ENCODE assay signal across 1 cellular context in genomic region chr12:120257041-120257821, GRCh38.
A peak's percentile ranks its signal among the peaks of the same experiment; 100 is the strongest.
TF ChIP-seq lines count a peak whose summit lies in the region.

No MANE protein-coding gene starts in this region.

TF ChIP-seq in HEK293, 187 proteins besides CTCF, POLR2A, EP300 and RAD21 (continued from another document):
- no peak for TF ChIP-seq ZBTB49 (tag by site-specific recombination; IDR thresholded peaks at IDR 0.05; ENCODE audit: low read depth)
- TF ChIP-seq ZNF600 (tag by site-specific recombination; IDR thresholded peaks at IDR 0.05) = 0 out of 2 replicates have a peak, but pooled peaks have one; percentile 26
- TF ChIP-seq ZNF692 (tag by site-specific recombination; IDR thresholded peaks at IDR 0.05) = 0 out of 2 replicates have a peak, but pooled peaks have one; percentile 18
- no peak for TF ChIP-seq ZNF404 (tag by site-specific recombination; IDR thresholded peaks at IDR 0.05)
- TF ChIP-seq ZNF670 (tag by site-specific recombination; IDR thresholded peaks at IDR 0.05; ENCODE audit: low read depth) = no peak
- no peak for TF ChIP-seq ZNF391 (tag by site-specific recombination; IDR thresholded peaks at IDR 0.05; ENCODE audit: borderline replicate concordance, low read depth)
